ENCODE assay signal across 8 cellular contexts in the genomic region with DNA sequence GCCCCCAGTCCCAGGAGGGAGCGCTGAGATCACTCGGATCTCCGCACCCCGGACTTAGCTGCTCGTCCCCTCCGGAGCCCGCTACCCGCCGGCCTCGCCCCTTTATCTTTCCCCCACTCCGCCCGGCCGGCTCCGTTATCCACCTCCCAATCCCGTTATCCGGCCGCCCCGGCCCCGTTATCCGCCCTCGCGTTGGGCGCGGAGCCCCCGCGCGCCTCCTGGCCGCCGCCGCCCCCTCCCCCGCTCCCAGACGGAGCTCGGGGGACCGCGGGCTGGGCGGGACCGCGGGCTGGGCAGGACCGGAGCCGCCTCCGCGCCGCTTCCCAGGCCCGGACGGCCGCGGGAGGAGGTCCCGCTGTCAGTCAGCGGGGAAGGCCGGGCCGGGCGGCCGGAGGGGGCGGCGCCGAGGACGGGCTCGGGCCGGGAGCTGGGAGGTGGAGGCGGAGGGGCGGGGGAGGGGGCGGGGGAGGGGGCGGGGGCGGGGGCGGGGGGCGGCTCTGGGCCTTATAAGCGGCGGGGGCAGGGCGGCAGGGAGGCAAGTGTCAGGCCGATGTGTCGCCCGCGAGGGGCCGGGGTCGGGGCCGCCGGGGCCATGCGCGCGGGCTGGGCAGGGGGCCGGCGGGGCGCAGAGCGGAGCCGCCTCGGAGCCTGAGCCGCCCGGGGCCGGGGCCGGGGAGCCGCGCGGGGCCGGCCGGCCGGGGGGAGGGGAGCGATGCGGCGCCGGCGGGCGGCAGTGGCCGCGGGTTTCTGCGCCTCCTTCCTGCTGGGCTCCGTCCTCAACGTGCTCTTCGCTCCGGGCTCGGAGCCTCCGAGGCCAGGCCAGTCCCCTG. TPM values are rescaled to one million over a fixed set of nuclear protein-coding genes. Genes with fewer than 3 reads are reported as not detected.
DNase-seq lines count a peak whose midpoint lies in the region; ATAC-seq and TF ChIP-seq lines count a peak whose summit lies in the region.

A gene with protein sequence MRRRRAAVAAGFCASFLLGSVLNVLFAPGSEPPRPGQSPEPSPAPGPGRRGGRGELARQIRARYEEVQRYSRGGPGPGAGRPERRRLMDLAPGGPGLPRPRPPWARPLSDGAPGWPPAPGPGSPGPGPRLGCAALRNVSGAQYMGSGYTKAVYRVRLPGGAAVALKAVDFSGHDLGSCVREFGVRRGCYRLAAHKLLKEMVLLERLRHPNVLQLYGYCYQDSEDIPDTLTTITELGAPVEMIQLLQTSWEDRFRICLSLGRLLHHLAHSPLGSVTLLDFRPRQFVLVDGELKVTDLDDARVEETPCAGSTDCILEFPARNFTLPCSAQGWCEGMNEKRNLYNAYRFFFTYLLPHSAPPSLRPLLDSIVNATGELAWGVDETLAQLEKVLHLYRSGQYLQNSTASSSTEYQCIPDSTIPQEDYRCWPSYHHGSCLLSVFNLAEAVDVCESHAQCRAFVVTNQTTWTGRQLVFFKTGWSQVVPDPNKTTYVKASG (plus strand): TSS at position 534 of the 830 bp plus-strand sequence. CDS start 179 bp downstream, at position 713.

- peak within 1 kb of the TSS; percentile 99 for H3K4me2 ChIP-seq in mesendoderm (ENCODE audit: low read length)

- H3K4me3 Mint-ChIP-seq in IgD-negative memory B cell, result peak within 1 kb of the TSS; percentile 70 to 82 (median 74)
- peak within 1 kb of the TSS; percentile 69 for H3K4me3 Mint-ChIP-seq in activated CD4-positive, alpha-beta T cell treated with anti-CD3 and anti-CD28 coated beads, Interleukin-2, amount 10 ng/mL, durations not matched to agents 24 days and 14 days

- H3K27ac Mint-ChIP-seq in IgD-negative memory B cell, result no peak within 1 kb of the TSS
- no peak within 1 kb of the TSS for H3K27ac Mint-ChIP-seq in activated CD4-positive, alpha-beta T cell treated with anti-CD3 and anti-CD28 coated beads, Interleukin-2, amount 10 ng/mL, durations not matched to agents 24 days and 14 days

- H3K4me1 ChIP-seq in mesendoderm (ENCODE audit: control insufficient read depth, low read depth, low read length), result peaks cover 23% of the 10 kb centered on the region

- H3K56ac ChIP-seq in mesendoderm (ENCODE audit: low read length), result peak within 1 kb of the TSS; percentile 97

- H3K18ac ChIP-seq in mesendoderm (ENCODE audit: low read length), result peak within 1 kb of the TSS; percentile 98

- peak within 1 kb of the TSS; percentile 89 for H3K9ac ChIP-seq in mesendoderm (ENCODE audit: low read length)

- H3K23ac ChIP-seq in mesendoderm (ENCODE audit: low read length), result no peak within 1 kb of the TSS

- H3K4me1 Mint-ChIP-seq in IgD-negative memory B cell, result peaks cover 1 to 5% (median 2%) of the 10 kb centered on the region in 3 donors
- H3K4me1 Mint-ChIP-seq in activated CD4-positive, alpha-beta T cell treated with anti-CD3 and anti-CD28 coated beads, Interleukin-2, amount 10 ng/mL, durations not matched to agents 24 days and 14 days, result peaks cover 3% of the 10 kb centered on the region

- DNase-seq in COLO829 (ENCODE audit: low spot score), result peak; percentile 53
- DNase-seq in activated CD4-positive, alpha-beta T cell treated with anti-CD3 and anti-CD28 coated beads, Interleukin-2, amount 10 ng/mL, durations not matched to agents 24 days and 14 days, result peak; percentile 81
- no peak for DNase-seq in epithelial cell of proximal tubule (ENCODE audit: low read depth)
- DNase-seq in mesendoderm, result peak; percentile 89
- peak in 47 of 49 donors; percentile 22 to 88 (median 55) for DNase-seq in substantia nigra (lab: John Stamatoyannopoulos, UW)
- DNase-seq in effector CD8-positive, alpha-beta T cell (lab: John Stamatoyannopoulos, UW), result no peak

- intact Hi-C loops in activated CD4-positive, alpha-beta T cell treated with anti-CD3 and anti-CD28 coated beads, Interleukin-2, amount 10 ng/mL, durations not matched to agents 24 days and 14 days (cut with micrococcal nuclease), result no loop called here

- peak within 1 kb of the TSS; percentile 94 for H2BK5ac ChIP-seq in mesendoderm (ENCODE audit: low read length)

- H3K36me3 ChIP-seq in mesendoderm (ENCODE audit: control insufficient read depth, insufficient read depth, low read length), result no peaks in the 10 kb centered on the region

- WGBS in mesendoderm (ENCODE audit: extremely low coverage, insufficient coverage, low lambda C conversion rate), result no CpG with 5 or more reads among the region's 111 CpGs

- no peak within 1 kb of the TSS for H4K5ac ChIP-seq in mesendoderm (ENCODE audit: low read length)

- H3K27ac ChIP-seq in mesendoderm (ENCODE audit: low read depth, low read length) (peak within 1 kb of the TSS; percentile 77), substantia nigra (ENCODE audit: low read depth, low read length, poor library complexity, severe bottlenecking) (peak within 1 kb of the TSS; percentile 30)

- no peaks in the 10 kb centered on the region for H3K36me3 Mint-ChIP-seq in IgD-negative memory B cell
- no peaks in the 10 kb centered on the region for H3K36me3 Mint-ChIP-seq in activated CD4-positive, alpha-beta T cell treated with anti-CD3 and anti-CD28 coated beads, Interleukin-2, amount 10 ng/mL, durations not matched to agents 24 days and 14 days (ENCODE audit: low read depth)

- no peak within 1 kb of the TSS for H2BK15ac ChIP-seq in mesendoderm (replicated peaks; ENCODE audit: low read depth)

- H4K8ac ChIP-seq in mesendoderm (ENCODE audit: low read depth, low read length), result no peak within 1 kb of the TSS

- peak within 1 kb of the TSS; percentile 66 for H2BK120ac ChIP-seq in mesendoderm (ENCODE audit: low read depth, low read length)

- H2AK5ac ChIP-seq in mesendoderm (ENCODE audit: low read length), result peak within 1 kb of the TSS; percentile 71

- peaks cover 7% of the 10 kb centered on the region for H3K79me1 ChIP-seq in mesendoderm (ENCODE audit: low read length)

- ATAC-seq in GM19397 (IDR thresholded peaks at IDR 0.05; ENCODE audit: unreplicated experiment), result peak; percentile 56

- H3K9me3 Mint-ChIP-seq in IgD-negative memory B cell, result no peaks in the 10 kb centered on the region
- no peaks in the 10 kb centered on the region for H3K9me3 Mint-ChIP-seq in activated CD4-positive, alpha-beta T cell treated with anti-CD3 and anti-CD28 coated beads, Interleukin-2, amount 10 ng/mL, durations not matched to agents 24 days and 14 days

- peaks cover 4% of the 10 kb centered on the region for H3K27me3 ChIP-seq in mesendoderm (ENCODE audit: insufficient read depth, low read length, poor library complexity)

- H3K79me2 ChIP-seq in mesendoderm (ENCODE audit: control insufficient read depth, insufficient read depth, low read length), result peaks cover 2% of the 10 kb centered on the region

- TF ChIP-seq CTCF in epithelial cell of proximal tubule (conservative IDR thresholded peaks at IDR 0.05; ENCODE audit: low read depth, low read length), result no peak

- H3K4me3 ChIP-seq in epithelial cell of proximal tubule (ENCODE audit: low read depth, low read length) (peak within 1 kb of the TSS; percentile 70), mesendoderm (ENCODE audit: low read length) (peak within 1 kb of the TSS; percentile 56)

- peaks cover 46% of the 10 kb centered on the region for H3K27me3 Mint-ChIP-seq in IgD-negative memory B cell
- peaks cover 62% of the 10 kb centered on the region for H3K27me3 Mint-ChIP-seq in activated CD4-positive, alpha-beta T cell treated with anti-CD3 and anti-CD28 coated beads, Interleukin-2, amount 10 ng/mL, durations not matched to agents 24 days and 14 days

- peak within 1 kb of the TSS; percentile 84 for H3K4ac ChIP-seq in mesendoderm (ENCODE audit: low read depth, low read length)

RNA-seq across cellular contexts. Expression of the gene that starts here (rescaled TPM):
- polyA plus RNA-seq in IgD-negative memory B cell, result not detected
- total RNA-seq in activated CD4-positive, alpha-beta T cell treated with anti-CD3 and anti-CD28 coated beads, Interleukin-2, amount 10 ng/mL, durations not matched to agents 24 days and 14 days, result not detected in 2 replicates
- 20.5 and 51.1 TPM in 2 replicates for total RNA-seq in epithelial cell of proximal tubule
- 4.4 TPM for polyA plus RNA-seq in mesendoderm (2013, experiment 1 of 2)
- 4.6 TPM for polyA plus RNA-seq in mesendoderm (2013, experiment 2 of 2)

Comparison
In these comparisons a context has a peak if more than half of its experiments do, and no peak if none do; other contexts are left out.
1. RNA of the gene that starts here (total RNA-seq): 20.5 to 51.1 TPM in epithelial cell of proximal tubule; not detected in activated CD4-positive, alpha-beta T cell treated with anti-CD3 and anti-CD28 coated beads, Interleukin-2, amount 10 ng/mL, durations not matched to agents 24 days and 14 days; every median in the first group is over 10 times any median in the second.
2. Peak in DNase-seq in activated CD4-positive, alpha-beta T cell treated with anti-CD3 and anti-CD28 coated beads, Interleukin-2, amount 10 ng/mL, durations not matched to agents 24 days and 14 days; RNA of the gene not detected or under 1 TPM.
3. DNase-seq: peak in COLO829 (single experiment), mesendoderm (single experiment) and substantia nigra (47 of 49); none in epithelial cell of proximal tubule (single experiment) and effector CD8-positive, alpha-beta T cell (single experiment).